3 cellular contexts compared by ENCODE assay signal in the genomic region with DNA sequence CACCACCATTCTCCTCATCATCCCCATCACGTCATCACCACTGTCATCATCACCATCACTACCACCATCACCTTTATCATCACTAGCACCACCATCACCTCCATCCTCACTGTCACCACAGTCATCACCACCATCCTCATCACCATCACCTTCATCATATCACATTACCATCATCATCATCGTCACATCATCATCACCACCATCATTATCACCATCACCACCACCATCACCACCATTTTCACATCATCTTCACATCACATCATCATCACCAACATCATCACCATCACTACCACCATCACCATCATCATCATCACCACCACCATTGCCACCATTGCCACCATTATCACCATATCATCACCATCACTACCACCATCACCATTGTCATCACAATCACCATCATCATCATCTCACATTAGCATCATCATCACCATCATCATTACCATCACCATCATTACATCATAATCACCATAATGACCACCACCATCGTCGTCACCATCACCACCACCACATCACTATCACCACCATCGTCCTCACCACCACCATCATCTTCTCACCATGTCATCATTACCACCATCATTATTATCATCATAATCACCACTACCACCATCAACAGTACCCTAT.
TF ChIP-seq lines count a peak whose summit lies in the region.

No MANE protein-coding gene starts in this region.

TF ChIP-seq in HepG2, 621 proteins besides CTCF, POLR2A, EP300 and RAD21 (continues in another document):
- peak; percentile 41; the same call in 1 of the 2 replicates for TF ChIP-seq NFRKB (IDR thresholded peaks at IDR 0.05)
- no peak for TF ChIP-seq ZBTB4 (CRISPR knock-in tag; IDR thresholded peaks at IDR 0.05; ENCODE audit: borderline replicate concordance)
- TF ChIP-seq KLF9 (CRISPR knock-in tag; IDR thresholded peaks at IDR 0.05; ENCODE audit: low read depth), result no peak
- TF ChIP-seq ZNF776 (CRISPR knock-in tag; IDR thresholded peaks at IDR 0.05), result no peak
- TF ChIP-seq, protein P1, sequence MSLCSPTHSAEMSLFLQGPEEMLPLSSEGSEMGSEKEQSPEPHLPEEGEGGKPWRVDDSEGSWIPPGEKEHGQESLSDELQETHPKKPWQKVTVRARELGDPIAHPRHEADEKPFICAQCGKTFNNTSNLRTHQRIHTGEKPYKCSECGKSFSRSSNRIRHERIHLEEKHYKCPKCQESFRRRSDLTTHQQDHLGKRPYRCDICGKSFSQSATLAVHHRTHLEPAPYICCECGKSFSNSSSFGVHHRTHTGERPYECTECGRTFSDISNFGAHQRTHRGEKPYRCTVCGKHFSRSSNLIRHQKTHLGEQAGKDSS (CRISPR knock-in tag; IDR thresholded peaks at IDR 0.05; ENCODE audit: borderline replicate concordance, low read depth), result no peak
- TF ChIP-seq, protein P2, sequence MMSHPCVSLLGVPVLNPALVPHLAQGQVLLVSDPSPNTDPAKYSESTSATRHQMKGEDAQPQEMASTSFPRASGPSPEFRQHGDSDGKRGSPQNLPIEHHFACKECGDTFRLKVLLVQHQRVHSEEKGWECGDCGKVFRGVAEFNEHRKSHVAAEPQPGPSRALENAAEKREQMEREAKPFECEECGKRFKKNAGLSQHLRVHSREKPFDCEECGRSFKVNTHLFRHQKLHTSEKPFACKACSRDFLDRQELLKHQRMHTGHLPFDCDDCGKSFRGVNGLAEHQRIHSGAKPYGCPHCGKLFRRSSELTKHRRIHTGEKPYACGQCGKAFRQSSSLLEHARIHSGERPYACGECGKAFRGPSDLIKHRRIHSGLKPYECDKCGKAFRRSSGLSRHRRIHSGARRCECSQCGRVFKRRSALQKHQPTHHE (CRISPR knock-in tag; IDR thresholded peaks at IDR 0.05; ENCODE audit: borderline replicate concordance), result no peak
- TF ChIP-seq CREB1 (IDR thresholded peaks at IDR 0.05), result peak; percentile 96
- no peak for TF ChIP-seq CREB1 (CRISPR knock-in tag; IDR thresholded peaks at IDR 0.05)
- TF ChIP-seq NFE2L1 (CRISPR knock-in tag; IDR thresholded peaks at IDR 0.05; ENCODE audit: borderline replicate concordance), result no peak
- TF ChIP-seq ONECUT2 (CRISPR knock-in tag; IDR thresholded peaks at IDR 0.05), result no peak

TF ChIP-seq in K562, 482 proteins besides CTCF, POLR2A, EP300 and RAD21:
- TF ChIP-seq TCF7 (IDR thresholded peaks at IDR 0.05; ENCODE audit: borderline replicate concordance) (no peak), HCFC1 (IDR thresholded peaks at IDR 0.05; ENCODE audit: low read depth, low read length) (no peak), HDAC1 (IDR thresholded peaks at IDR 0.05) (0 out of 4 replicates have a peak, but pooled peaks of 1 of the 2 experiments have one; percentile 28), MXI1 (IDR thresholded peaks at IDR 0.05; ENCODE audit: low read depth, low read length) (no peak), BMI1 (IDR thresholded peaks at IDR 0.05; ENCODE audit: low read length) (no peak), CBX8 (IDR thresholded peaks at IDR 0.05; ENCODE audit: borderline replicate concordance, extremely low read depth, low read depth, low read length, poor library complexity, severe bottlenecking) (no peak), ADNP (tag; IDR thresholded peaks at IDR 0.05) (no peak), EHMT2 (IDR thresholded peaks at IDR 0.05) (peak; percentile 60), KAT7 (CRISPR knock-in tag; IDR thresholded peaks at IDR 0.05; ENCODE audit: borderline replicate concordance) (no peak), GABPB2 (CRISPR knock-in tag; conservative IDR thresholded peaks at IDR 0.05) (no peak), ATF1 (CRISPR knock-in tag; IDR thresholded peaks at IDR 0.05) (no peak), ATF1 (tag; IDR thresholded peaks at IDR 0.05) (0 out of 2 replicates have a peak, but pooled peaks have one; percentile 27), ATF4 (CRISPR knock-in tag; IDR thresholded peaks at IDR 0.05) (no peak), LARP7 (IDR thresholded peaks at IDR 0.05) (0 out of 2 replicates have a peak, but pooled peaks have one; percentile 17)
- TF ChIP-seq, protein P3, sequence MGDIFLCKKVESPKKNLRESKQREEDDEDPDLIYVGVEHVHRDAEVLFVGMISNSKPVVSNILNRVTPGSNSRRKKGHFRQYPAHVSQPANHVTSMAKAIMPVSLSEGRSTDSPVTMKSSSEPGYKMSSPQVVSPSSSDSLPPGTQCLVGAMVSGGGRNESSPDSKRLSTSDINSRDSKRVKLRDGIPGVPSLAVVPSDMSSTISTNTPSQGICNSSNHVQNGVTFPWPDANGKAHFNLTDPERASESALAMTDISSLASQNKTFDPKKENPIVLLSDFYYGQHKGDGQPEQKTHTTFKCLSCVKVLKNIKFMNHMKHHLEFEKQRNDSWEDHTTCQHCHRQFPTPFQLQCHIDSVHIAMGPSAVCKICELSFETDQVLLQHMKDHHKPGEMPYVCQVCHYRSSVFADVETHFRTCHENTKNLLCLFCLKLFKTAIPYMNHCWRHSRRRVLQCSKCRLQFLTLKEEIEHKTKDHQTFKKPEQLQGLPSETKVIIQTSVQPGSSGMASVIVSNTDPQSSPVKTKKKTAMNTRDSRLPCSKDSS (IDR thresholded peaks at IDR 0.05; ENCODE audit: low read depth, partially characterized antibody), result peak; percentile 21
- TF ChIP-seq, protein P4, sequence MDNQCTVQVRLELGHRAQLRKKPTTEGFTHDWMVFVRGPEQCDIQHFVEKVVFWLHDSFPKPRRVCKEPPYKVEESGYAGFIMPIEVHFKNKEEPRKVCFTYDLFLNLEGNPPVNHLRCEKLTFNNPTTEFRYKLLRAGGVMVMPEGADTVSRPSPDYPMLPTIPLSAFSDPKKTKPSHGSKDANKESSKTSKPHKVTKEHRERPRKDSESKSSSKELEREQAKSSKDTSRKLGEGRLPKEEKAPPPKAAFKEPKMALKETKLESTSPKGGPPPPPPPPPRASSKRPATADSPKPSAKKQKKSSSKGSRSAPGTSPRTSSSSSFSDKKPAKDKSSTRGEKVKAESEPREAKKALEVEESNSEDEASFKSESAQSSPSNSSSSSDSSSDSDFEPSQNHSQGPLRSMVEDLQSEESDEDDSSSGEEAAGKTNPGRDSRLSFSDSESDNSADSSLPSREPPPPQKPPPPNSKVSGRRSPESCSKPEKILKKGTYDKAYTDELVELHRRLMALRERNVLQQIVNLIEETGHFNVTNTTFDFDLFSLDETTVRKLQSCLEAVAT (IDR thresholded peaks at IDR 0.05), result peak in 1 of 2 experiments; percentile 18; a peak in 1 of 4 replicates

TF ChIP-seq in neural cell, 6 proteins besides CTCF, POLR2A, EP300 and RAD21:
- TF ChIP-seq TAF1 (IDR thresholded peaks at IDR 0.05; ENCODE audit: low read depth) (no peak), EZH2 (IDR thresholded peaks at IDR 0.05; ENCODE audit: borderline replicate concordance, insufficient read depth, low read length, poor library complexity, severe bottlenecking) (peak; percentile 45)
TF ChIP-seq in neural cell: peak in this region for 1.
